In the genomic region with DNA sequence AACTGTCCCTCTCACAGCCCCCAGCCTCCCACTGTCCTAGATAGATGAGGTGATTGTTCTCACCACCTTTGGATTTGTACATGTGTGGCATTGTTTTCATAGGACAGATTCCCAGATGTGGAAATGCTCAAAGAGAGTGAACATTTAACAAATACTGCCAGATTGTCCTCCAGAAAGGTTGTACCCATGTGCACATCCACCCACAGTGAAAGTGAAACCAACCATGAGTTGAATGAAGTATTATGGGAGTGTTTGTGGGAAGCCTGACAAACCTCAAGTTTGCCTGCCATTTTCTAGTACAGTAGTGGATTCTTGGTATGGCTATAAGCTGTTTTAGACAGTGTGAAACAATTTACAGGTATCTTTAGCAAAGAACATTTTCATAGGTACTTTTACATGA, we compare ENCODE assay signal across 8 cellular contexts. TPM values are rescaled to one million over a fixed set of nuclear protein-coding genes. Genes with fewer than 3 reads are reported as not detected.
DNase-seq lines count a peak whose midpoint lies in the region; ATAC-seq lines count a peak whose summit lies in the region.
"Had no signal": no experiment of that assay in that cellular context is flagged by ENCODE, and none has a peak within 500 bp of the region (broad histone marks: within the 10 kb centered on the region; RNA-seq: fewer than 3 reads in every experiment).

No MANE protein-coding gene starts in this region.

- no peaks in the 10 kb centered on the region for H3K9me3 ChIP-seq in naive thymus-derived CD4-positive, alpha-beta T cell (ENCODE audit: control insufficient read depth in 2 of 3, low read length in 3 of 3)
- H3K9me3 ChIP-seq: esophagus muscularis mucosa had no signal

- intact Hi-C loops in naive thymus-derived CD4-positive, alpha-beta T cell (cut with micrococcal nuclease), result no loop called here

- H3K27me3 Mint-ChIP-seq in activated naive CD8-positive, alpha-beta T cell, result no peaks in the 10 kb centered on the region
- peaks cover 0 to 13% (median 0%) of the 10 kb centered on the region in 5 donors for H3K27me3 Mint-ChIP-seq in naive thymus-derived CD4-positive, alpha-beta T cell

- peak overlapping the region; percentile 2 for H3K4me3 Mint-ChIP-seq in activated naive CD8-positive, alpha-beta T cell
- peak overlapping the region in 8 of 10 donors; percentile 11 to 83 (median 50) for H3K4me3 Mint-ChIP-seq in naive thymus-derived CD4-positive, alpha-beta T cell

- peaks cover 14% of the 10 kb centered on the region in 2 donors for H3K4me1 ChIP-seq in naive thymus-derived CD4-positive, alpha-beta T cell (ENCODE audit: control insufficient read depth in 2 of 2, insufficient read depth in 2 of 2, low read length in 2 of 2)

- H3K36me3 Mint-ChIP-seq in activated naive CD8-positive, alpha-beta T cell, result no peaks in the 10 kb centered on the region
- peaks cover 0 to 12% (median 0%) of the 10 kb centered on the region in 5 donors for H3K36me3 Mint-ChIP-seq in naive thymus-derived CD4-positive, alpha-beta T cell

- ATAC-seq in GM19351 (IDR thresholded peaks at IDR 0.05; ENCODE audit: unreplicated experiment) (peak; percentile 71), HG03442 (IDR thresholded peaks at IDR 0.05; ENCODE audit: unreplicated experiment) (peak; percentile 66)
- peak; percentile 66 for ATAC-seq in naive thymus-derived CD4-positive, alpha-beta T cell

- H3K27ac Mint-ChIP-seq in activated naive CD8-positive, alpha-beta T cell, result peak overlapping the region; percentile 0
- H3K27ac Mint-ChIP-seq in naive thymus-derived CD4-positive, alpha-beta T cell, result peak overlapping the region in 6 of 9 donors; percentile 5 to 85 (median 19)

- no peaks in the 10 kb centered on the region for H3K27me3 ChIP-seq in naive thymus-derived CD4-positive, alpha-beta T cell (ENCODE audit: control insufficient read depth in 2 of 2, insufficient read depth in 2 of 2, low read length in 2 of 2)
- H3K27me3 ChIP-seq: esophagus muscularis mucosa had no signal

- CTCF ChIA-PET in naive thymus-derived CD4-positive, alpha-beta T cell (lab: Charles Lee), result no interaction called here

- peaks cover 18% of the 10 kb centered on the region for H3K4me1 Mint-ChIP-seq in activated naive CD8-positive, alpha-beta T cell (ENCODE audit: low read depth)
- peaks cover 0 to 28% (median 17%) of the 10 kb centered on the region in 7 donors for H3K4me1 Mint-ChIP-seq in naive thymus-derived CD4-positive, alpha-beta T cell

- POLR2A ChIA-PET in naive thymus-derived CD4-positive, alpha-beta T cell (lab: Charles Lee), result no interaction called here

- H3K9me3 Mint-ChIP-seq in activated naive CD8-positive, alpha-beta T cell (ENCODE audit: low read depth), result no peaks in the 10 kb centered on the region
- peaks cover 0 to 8% (median 0%) of the 10 kb centered on the region in 11 donors for H3K9me3 Mint-ChIP-seq in naive thymus-derived CD4-positive, alpha-beta T cell

- H3K4me3 ChIP-seq in naive thymus-derived CD4-positive, alpha-beta T cell (ENCODE audit: low read length), result no peak overlapping the region

- no peak overlapping the region for H3K27ac ChIP-seq in naive thymus-derived CD4-positive, alpha-beta T cell (ENCODE audit: low read depth, low read length)
- H3K27ac ChIP-seq: esophagus muscularis mucosa had no signal

- no peaks in the 10 kb centered on the region for H3K36me3 ChIP-seq in naive thymus-derived CD4-positive, alpha-beta T cell (ENCODE audit: control insufficient read depth in 2 of 3, insufficient read depth in 3 of 3, low read length in 3 of 3)
- H3K36me3 ChIP-seq: esophagus muscularis mucosa had no signal

- DNase-seq in naive thymus-derived CD4-positive, alpha-beta T cell, result peak in 5 of 9 donors; percentile 2 to 25 (median 11)
- DNase-seq in NCI-H510A (lab: John Stamatoyannopoulos, UW) (no peak), iPS-NIHi11 (ENCODE audit: low spot score) (no peak), T1000 (lab: John Stamatoyannopoulos, UW) (no peak)

RNA-seq across cellular contexts. Expression of gene ANKRD6, which starts 42.7 kb away (rescaled TPM):
- 1 to 10 TPM; 3.1 to 6.6 (median 3.8) TPM for total RNA-seq in naive thymus-derived CD4-positive, alpha-beta T cell
- polyA plus RNA-seq in naive thymus-derived CD4-positive, alpha-beta T cell, result 1 to 10 TPM in 1 of 2 donors, under 1 TPM in 1; 0.71 to 2.2 TPM

Comparison
In these comparisons a context has a peak if more than half of its experiments do, and no peak if none do; other contexts are left out.
1. DNase-seq: peak in naive thymus-derived CD4-positive, alpha-beta T cell (5 of 9); none in NCI-H510A (single experiment), iPS-NIHi11 (single experiment) and T1000 (single experiment).
2. Peak in every context shown above with its lines, with median percentiles within 50 percentile points of each other: ATAC-seq.